ENCODE assay signal across 3 cellular contexts in genomic region chr19:34391813-34392212, GRCh38.
TF ChIP-seq lines count a peak whose summit lies in the region.

No MANE protein-coding gene starts in this region.

TF ChIP-seq in A549, 52 proteins besides CTCF, POLR2A, EP300 and RAD21:
- TF ChIP-seq ZSCAN20 (CRISPR knock-in tag; IDR thresholded peaks at IDR 0.05) (no peak), JUN (IDR thresholded peaks at IDR 0.05) (no peak)
TF ChIP-seq in A549: peak in this region for 0.

TF ChIP-seq in GM12891, 5 proteins besides CTCF, POLR2A, EP300 and RAD21:
- TF ChIP-seq POU2F2 (IDR thresholded peaks at IDR 0.05; ENCODE audit: low read depth, low read length), result no peak
- TF ChIP-seq TAF1 (IDR thresholded peaks at IDR 0.05; ENCODE audit: low read depth, low read length), result no peak
- TF ChIP-seq SPI1 (IDR thresholded peaks at IDR 0.05; ENCODE audit: low read depth, low read length), result no peak
- no peak for TF ChIP-seq POLR2AphosphoS5 (IDR thresholded peaks at IDR 0.05; ENCODE audit: low read depth, low read length)
- no peak for TF ChIP-seq PAX5 (IDR thresholded peaks at IDR 0.05; ENCODE audit: insufficient read depth, low read length, severe bottlenecking)

TF ChIP-seq in K562, 482 proteins besides CTCF, POLR2A, EP300 and RAD21:
- TF ChIP-seq ZNF830 (CRISPR knock-in tag; IDR thresholded peaks at IDR 0.05), result no peak
- no peak for TF ChIP-seq CBX3 (IDR thresholded peaks at IDR 0.05; ENCODE audit: borderline replicate concordance in 1 of 2, low read length in 2 of 2)
- TF ChIP-seq ZBTB7A (IDR thresholded peaks at IDR 0.05; ENCODE audit: borderline replicate concordance, control insufficient read depth, low read depth, low read length), result no peak
- no peak for TF ChIP-seq NEUROD1 (IDR thresholded peaks at IDR 0.05; ENCODE audit: borderline replicate concordance, low read depth, low read length, partially characterized antibody)
- TF ChIP-seq ZNF174 (CRISPR knock-in tag; IDR thresholded peaks at IDR 0.05), result no peak
- TF ChIP-seq POLR2H (tag; IDR thresholded peaks at IDR 0.05; ENCODE audit: low read depth), result no peak
- no peak for TF ChIP-seq HOMEZ (CRISPR knock-in tag; IDR thresholded peaks at IDR 0.05)
- no peak for TF ChIP-seq SNIP1 (IDR thresholded peaks at IDR 0.05; ENCODE audit: low read depth)
TF ChIP-seq in K562: peak in this region for 0.
